1 cellular context compared by ENCODE assay signal in genomic region chr12:124909831-124910560, GRCh38.
A peak's percentile ranks its signal among the peaks of the same experiment; 100 is the strongest.
TF ChIP-seq lines count a peak whose summit lies in the region.

No MANE protein-coding gene starts in this region.

TF ChIP-seq in K562, 482 proteins besides CTCF, POLR2A, EP300 and RAD21 (continued from another document):
- TF ChIP-seq ZBTB40 (IDR thresholded peaks at IDR 0.05) (peak; percentile 89), ZBTB40 (CRISPR knock-in tag; IDR thresholded peaks at IDR 0.05) (peak; percentile 68; the same call in 1 of the 2 replicates), ZNF77 (CRISPR knock-in tag; IDR thresholded peaks at IDR 0.05) (peak; percentile 13; the same call in 1 of the 2 replicates), MYC (IDR thresholded peaks at IDR 0.05; ENCODE audit: low read depth, low read length) (no peak), MYC (CRISPR knock-in tag; IDR thresholded peaks at IDR 0.05; ENCODE audit: borderline replicate concordance, low read depth) (peak; percentile 16; the same call in 1 of the 2 replicates), L3MBTL2 (IDR thresholded peaks at IDR 0.05) (no peak), FOS (IDR thresholded peaks at IDR 0.05; ENCODE audit: extremely low read depth, insufficient read length) (no peak), SP1 (CRISPR knock-in tag; IDR thresholded peaks at IDR 0.05) (0 out of 2 replicates have a peak, but pooled peaks have one; percentile 1), ZC3H4 (CRISPR knock-in tag; IDR thresholded peaks at IDR 0.05; ENCODE audit: borderline replicate concordance) (no peak), STAT6 (CRISPR knock-in tag; IDR thresholded peaks at IDR 0.05) (0 out of 2 replicates have a peak, but pooled peaks have one; percentile 44), ZNF133 (CRISPR knock-in tag; IDR thresholded peaks at IDR 0.05) (no peak), ZBTB11 (CRISPR knock-in tag; IDR thresholded peaks at IDR 0.05) (0 out of 6 replicates have a peak, but pooled peaks of 1 of the 3 experiments have one; percentile 27), C11orf30 (IDR thresholded peaks at IDR 0.05; ENCODE audit: low read depth) (0 out of 2 replicates have a peak, but pooled peaks have one; percentile 45), POLR3G (IDR thresholded peaks at IDR 0.05; ENCODE audit: extremely low read depth, insufficient read length, insufficient replicate concordance) (no peak), ELF4 (CRISPR knock-in tag; IDR thresholded peaks at IDR 0.05) (0 out of 2 replicates have a peak, but pooled peaks have one; percentile 33), CXXC5 (CRISPR knock-in tag; IDR thresholded peaks at IDR 0.05) (no peak), RFX7 (CRISPR knock-in tag; IDR thresholded peaks at IDR 0.05) (no peak), KAT2B (IDR thresholded peaks at IDR 0.05; ENCODE audit: low read depth, low read length) (no peak), HEY1 (CRISPR knock-in tag; IDR thresholded peaks at IDR 0.05; ENCODE audit: borderline replicate concordance) (peak; percentile 7; the same call in 1 of the 2 replicates), ZNF140 (CRISPR knock-in tag; IDR thresholded peaks at IDR 0.05) (no peak), RBM22 (IDR thresholded peaks at IDR 0.05; ENCODE audit: low read depth, low read length, poor library complexity, severe bottlenecking) (peak; percentile 76), TCF7 (IDR thresholded peaks at IDR 0.05; ENCODE audit: borderline replicate concordance) (no peak), FOXJ2 (tag; IDR thresholded peaks at IDR 0.05) (0 out of 2 replicates have a peak, but pooled peaks have one; percentile 41), GABPB1 (CRISPR knock-in tag; IDR thresholded peaks at IDR 0.05) (0 out of 2 replicates have a peak, but pooled peaks have one; percentile 5), IRF2 (CRISPR knock-in tag; IDR thresholded peaks at IDR 0.05) (no peak), MTA1 (IDR thresholded peaks at IDR 0.05; ENCODE audit: borderline replicate concordance) (no peak), ELF2 (CRISPR knock-in tag; IDR thresholded peaks at IDR 0.05) (0 out of 2 replicates have a peak, but pooled peaks have one; percentile 42), POLR2AphosphoS5 (IDR thresholded peaks at IDR 0.05; ENCODE audit: control insufficient read depth, insufficient read depth, low read depth, low read length) (peak; percentile 57), ZNF316 (IDR thresholded peaks at IDR 0.05) (peak; percentile 78), POLR2B (IDR thresholded peaks at IDR 0.05; ENCODE audit: low read depth, partially characterized antibody) (peak; percentile 6), NONO (IDR thresholded peaks at IDR 0.05; ENCODE audit: low read depth in 2 of 2, low read length in 1 of 2) (peak in 1 of 2 experiments; percentile 48; a peak in 1 of 4 replicates), LEF1 (IDR thresholded peaks at IDR 0.05) (peak; percentile 50), POLR2G (IDR thresholded peaks at IDR 0.05; ENCODE audit: low read depth, low read length) (peak; percentile 43; the same call in 1 of the 2 replicates), YBX1 (IDR thresholded peaks at IDR 0.05) (no peak)
- TF ChIP-seq, protein P1, sequence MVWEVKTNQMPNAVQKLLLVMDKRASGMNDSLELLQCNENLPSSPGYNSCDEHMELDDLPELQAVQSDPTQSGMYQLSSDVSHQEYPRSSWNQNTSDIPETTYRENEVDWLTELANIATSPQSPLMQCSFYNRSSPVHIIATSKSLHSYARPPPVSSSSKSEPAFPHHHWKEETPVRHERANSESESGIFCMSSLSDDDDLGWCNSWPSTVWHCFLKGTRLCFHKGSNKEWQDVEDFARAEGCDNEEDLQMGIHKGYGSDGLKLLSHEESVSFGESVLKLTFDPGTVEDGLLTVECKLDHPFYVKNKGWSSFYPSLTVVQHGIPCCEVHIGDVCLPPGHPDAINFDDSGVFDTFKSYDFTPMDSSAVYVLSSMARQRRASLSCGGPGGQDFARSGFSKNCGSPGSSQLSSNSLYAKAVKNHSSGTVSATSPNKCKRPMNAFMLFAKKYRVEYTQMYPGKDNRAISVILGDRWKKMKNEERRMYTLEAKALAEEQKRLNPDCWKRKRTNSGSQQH (CRISPR knock-in tag; IDR thresholded peaks at IDR 0.05): peak; percentile 26; the same call in 1 of the 2 replicates
- TF ChIP-seq, protein P2, sequence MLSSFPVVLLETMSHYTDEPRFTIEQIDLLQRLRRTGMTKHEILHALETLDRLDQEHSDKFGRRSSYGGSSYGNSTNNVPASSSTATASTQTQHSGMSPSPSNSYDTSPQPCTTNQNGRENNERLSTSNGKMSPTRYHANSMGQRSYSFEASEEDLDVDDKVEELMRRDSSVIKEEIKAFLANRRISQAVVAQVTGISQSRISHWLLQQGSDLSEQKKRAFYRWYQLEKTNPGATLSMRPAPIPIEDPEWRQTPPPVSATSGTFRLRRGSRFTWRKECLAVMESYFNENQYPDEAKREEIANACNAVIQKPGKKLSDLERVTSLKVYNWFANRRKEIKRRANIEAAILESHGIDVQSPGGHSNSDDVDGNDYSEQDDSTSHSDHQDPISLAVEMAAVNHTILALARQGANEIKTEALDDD (IDR thresholded peaks at IDR 0.05): peak; percentile 60; the same call in 1 of the 2 replicates
- TF ChIP-seq, protein P3, sequence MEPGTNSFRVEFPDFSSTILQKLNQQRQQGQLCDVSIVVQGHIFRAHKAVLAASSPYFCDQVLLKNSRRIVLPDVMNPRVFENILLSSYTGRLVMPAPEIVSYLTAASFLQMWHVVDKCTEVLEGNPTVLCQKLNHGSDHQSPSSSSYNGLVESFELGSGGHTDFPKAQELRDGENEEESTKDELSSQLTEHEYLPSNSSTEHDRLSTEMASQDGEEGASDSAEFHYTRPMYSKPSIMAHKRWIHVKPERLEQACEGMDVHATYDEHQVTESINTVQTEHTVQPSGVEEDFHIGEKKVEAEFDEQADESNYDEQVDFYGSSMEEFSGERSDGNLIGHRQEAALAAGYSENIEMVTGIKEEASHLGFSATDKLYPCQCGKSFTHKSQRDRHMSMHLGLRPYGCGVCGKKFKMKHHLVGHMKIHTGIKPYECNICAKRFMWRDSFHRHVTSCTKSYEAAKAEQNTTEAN (CRISPR knock-in tag; IDR thresholded peaks at IDR 0.05): peak; percentile 26; the same call in 1 of the 2 replicates
- TF ChIP-seq, protein P4, sequence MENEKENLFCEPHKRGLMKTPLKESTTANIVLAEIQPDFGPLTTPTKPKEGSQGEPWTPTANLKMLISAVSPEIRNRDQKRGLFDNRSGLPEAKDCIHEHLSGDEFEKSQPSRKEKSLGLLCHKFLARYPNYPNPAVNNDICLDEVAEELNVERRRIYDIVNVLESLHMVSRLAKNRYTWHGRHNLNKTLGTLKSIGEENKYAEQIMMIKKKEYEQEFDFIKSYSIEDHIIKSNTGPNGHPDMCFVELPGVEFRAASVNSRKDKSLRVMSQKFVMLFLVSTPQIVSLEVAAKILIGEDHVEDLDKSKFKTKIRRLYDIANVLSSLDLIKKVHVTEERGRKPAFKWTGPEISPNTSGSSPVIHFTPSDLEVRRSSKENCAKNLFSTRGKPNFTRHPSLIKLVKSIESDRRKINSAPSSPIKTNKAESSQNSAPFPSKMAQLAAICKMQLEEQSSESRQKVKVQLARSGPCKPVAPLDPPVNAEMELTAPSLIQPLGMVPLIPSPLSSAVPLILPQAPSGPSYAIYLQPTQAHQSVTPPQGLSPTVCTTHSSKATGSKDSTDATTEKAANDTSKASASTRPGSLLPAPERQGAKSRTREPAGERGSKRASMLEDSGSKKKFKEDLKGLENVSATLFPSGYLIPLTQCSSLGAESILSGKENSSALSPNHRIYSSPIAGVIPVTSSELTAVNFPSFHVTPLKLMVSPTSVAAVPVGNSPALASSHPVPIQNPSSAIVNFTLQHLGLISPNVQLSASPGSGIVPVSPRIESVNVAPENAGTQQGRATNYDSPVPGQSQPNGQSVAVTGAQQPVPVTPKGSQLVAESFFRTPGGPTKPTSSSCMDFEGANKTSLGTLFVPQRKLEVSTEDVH (IDR thresholded peaks at IDR 0.05; ENCODE audit: low read depth, partially characterized antibody): peak; percentile 3
